ENCODE assay signal across 1 cellular context in genomic region chr6:129849456-129849855, GRCh38.
TF ChIP-seq lines count a peak whose summit lies in the region.

No MANE protein-coding gene starts in this region.

TF ChIP-seq in K562, 482 proteins besides CTCF, POLR2A, EP300 and RAD21 (continued from another document):
- TF ChIP-seq NR0B1 (IDR thresholded peaks at IDR 0.05; ENCODE audit: partially characterized antibody) (no peak), UBTF (IDR thresholded peaks at IDR 0.05; ENCODE audit: borderline replicate concordance in 1 of 2, low read depth in 2 of 2, low read length in 2 of 2) (no peak), BCLAF1 (IDR thresholded peaks at IDR 0.05; ENCODE audit: borderline replicate concordance in 1 of 2, control insufficient read depth in 1 of 2, low read depth in 2 of 2, low read length in 1 of 2) (no peak), MAFF (IDR thresholded peaks at IDR 0.05; ENCODE audit: low read length) (peak; percentile 85), NFIX (CRISPR knock-in tag; IDR thresholded peaks at IDR 0.05; ENCODE audit: low read depth) (no peak), DMBX1 (CRISPR knock-in tag; IDR thresholded peaks at IDR 0.05; ENCODE audit: borderline replicate concordance) (0 out of 2 replicates have a peak, but pooled peaks have one; percentile 19), ZNF436 (CRISPR knock-in tag; IDR thresholded peaks at IDR 0.05) (no peak), MED1 (CRISPR knock-in tag; IDR thresholded peaks at IDR 0.05; ENCODE audit: borderline replicate concordance) (no peak), CCAR2 (IDR thresholded peaks at IDR 0.05; ENCODE audit: low read depth, low read length) (no peak), ZNF318 (IDR thresholded peaks at IDR 0.05; ENCODE audit: borderline replicate concordance in 1 of 2, low read depth in 1 of 2) (peak in 1 of 2 experiments; percentile 78; a peak in 1 of 4 replicates), PTTG1 (tag; IDR thresholded peaks at IDR 0.05; ENCODE audit: low read depth) (no peak), THAP7 (CRISPR knock-in tag; IDR thresholded peaks at IDR 0.05) (no peak), EWSR1 (IDR thresholded peaks at IDR 0.05; ENCODE audit: borderline replicate concordance, low read depth, partially characterized antibody) (no peak), FUS (optimal IDR thresholded peaks at IDR 0.05; ENCODE audit: low read depth, low read length) (no peak), NFIC (IDR thresholded peaks at IDR 0.05) (peak; percentile 62), FOXK2 (conservative IDR thresholded peaks at IDR 0.05 in 1 of 2, IDR thresholded peaks at IDR 0.05 in 1 of 2; ENCODE audit: low read depth in 2 of 2) (no peak), MAX (CRISPR knock-in tag; IDR thresholded peaks at IDR 0.05) (no peak), CBFA2T3 (IDR thresholded peaks at IDR 0.05) (peak; percentile 58), RNF2 (IDR thresholded peaks at IDR 0.05) (no peak), NFE2 (IDR thresholded peaks at IDR 0.05; ENCODE audit: low read depth) (peak; percentile 45; the same call in 1 of the 2 replicates), DACH1 (IDR thresholded peaks at IDR 0.05; ENCODE audit: partially characterized antibody) (peak; percentile 48), ZNF75A (CRISPR knock-in tag; IDR thresholded peaks at IDR 0.05) (no peak), SMAD3 (CRISPR knock-in tag; conservative IDR thresholded peaks at IDR 0.05) (no peak)
